In the genomic region with DNA sequence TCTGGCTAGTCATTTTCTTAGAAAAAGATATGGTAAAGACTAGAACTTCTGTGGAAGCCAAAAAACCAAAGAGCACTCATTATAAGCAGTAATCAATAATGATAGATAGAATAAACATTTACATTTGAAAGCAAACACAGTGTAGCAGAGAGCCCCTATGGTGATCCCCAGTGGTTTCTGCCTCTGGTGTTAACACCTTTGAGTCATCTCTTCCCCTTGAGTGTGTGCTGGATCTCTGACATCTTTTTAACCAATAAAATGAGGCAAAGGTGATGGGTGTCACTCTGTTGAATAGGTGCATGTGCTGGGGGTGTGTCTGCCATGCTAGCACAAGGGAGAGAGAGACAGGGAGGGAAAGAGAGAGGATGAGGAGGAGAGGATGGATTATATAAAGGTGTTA, we compare ENCODE assay signal across 18 cellular contexts.
DNase-seq lines count a peak whose midpoint lies in the region; ATAC-seq lines count a peak whose summit lies in the region.
"Had no signal": no experiment of that assay in that cellular context is flagged by ENCODE, and none has a peak within 500 bp of the region (broad histone marks: within the 10 kb centered on the region; RNA-seq: fewer than 3 reads in every experiment).

No MANE protein-coding gene starts in this region.

- CTCF ChIA-PET in activated CD4-positive, alpha-beta T cell treated with anti-CD3 and anti-CD28 coated beads for 36 hours (lab: Charles Lee): no interaction called here

- no peak overlapping the region for H3K27ac Mint-ChIP-seq in activated CD4-positive, alpha-beta T cell treated with anti-CD3 and anti-CD28 coated beads for 36 hours
- no peak overlapping the region for H3K27ac Mint-ChIP-seq in activated naive CD8-positive, alpha-beta T cell treated with anti-CD3 and anti-CD28 coated beads, Interleukin-2, amount 50 U/mL, for 24 hours
- H3K27ac Mint-ChIP-seq in activated naive CD8-positive, alpha-beta T cell treated with anti-CD3 and anti-CD28 coated beads for 36 hours: no peak overlapping the region
- no peak overlapping the region for H3K27ac Mint-ChIP-seq in activated T-helper 17 cell treated with anti-CD3 and anti-CD28 coated beads, Interleukin-2, amount 50 U/mL, for 72 hours
- H3K27ac Mint-ChIP-seq in stimulated activated memory B cell treated with anti-CD40 and anti-IgM and Interleukin-4, amounts not matched to agents 10 μg/mL and 1 μg/mL and 100 μg/mL, for 72 hours: no peak overlapping the region
- H3K27ac Mint-ChIP-seq: B cell; CD8-positive, alpha-beta T cell; GM23338; HFFc6 had no signal

- no peak overlapping the region for H3K4me3 Mint-ChIP-seq in activated CD4-positive, alpha-beta T cell treated with anti-CD3 and anti-CD28 coated beads for 36 hours
- H3K4me3 Mint-ChIP-seq in activated naive CD8-positive, alpha-beta T cell treated with anti-CD3 and anti-CD28 coated beads, Interleukin-2, amount 50 U/mL, for 24 hours: no peak overlapping the region
- H3K4me3 Mint-ChIP-seq in activated naive CD8-positive, alpha-beta T cell treated with anti-CD3 and anti-CD28 coated beads for 36 hours: no peak overlapping the region
- no peak overlapping the region for H3K4me3 Mint-ChIP-seq in activated T-helper 17 cell treated with anti-CD3 and anti-CD28 coated beads, Interleukin-2, amount 50 U/mL, for 72 hours
- H3K4me3 Mint-ChIP-seq in stimulated activated memory B cell treated with anti-CD40 and anti-IgM and Interleukin-4, amounts not matched to agents 10 μg/mL and 1 μg/mL and 100 μg/mL, for 72 hours: no peak overlapping the region
- H3K4me3 Mint-ChIP-seq: B cell; CD8-positive, alpha-beta T cell; GM23338; HFFc6 had no signal

- intact Hi-C loops in activated CD4-positive, alpha-beta T cell treated with anti-CD3 and anti-CD28 coated beads for 36 hours (cut with DNase I, micrococcal nuclease): no loop called here

- H3K36me3 Mint-ChIP-seq in activated CD4-positive, alpha-beta T cell treated with anti-CD3 and anti-CD28 coated beads for 36 hours (ENCODE audit: low read depth): no peaks in the 10 kb centered on the region
- no peaks in the 10 kb centered on the region for H3K36me3 Mint-ChIP-seq in activated naive CD8-positive, alpha-beta T cell treated with anti-CD3 and anti-CD28 coated beads, Interleukin-2, amount 50 U/mL, for 24 hours (ENCODE audit: low read depth)
- no peaks in the 10 kb centered on the region for H3K36me3 Mint-ChIP-seq in activated naive CD8-positive, alpha-beta T cell treated with anti-CD3 and anti-CD28 coated beads for 36 hours
- H3K36me3 Mint-ChIP-seq in activated T-helper 17 cell treated with anti-CD3 and anti-CD28 coated beads, Interleukin-2, amount 50 U/mL, for 72 hours (ENCODE audit: low read depth): no peaks in the 10 kb centered on the region
- no peaks in the 10 kb centered on the region for H3K36me3 Mint-ChIP-seq in stimulated activated memory B cell treated with anti-CD40 and anti-IgM and Interleukin-4, amounts not matched to agents 10 μg/mL and 1 μg/mL and 100 μg/mL, for 72 hours
- H3K36me3 Mint-ChIP-seq: CD8-positive, alpha-beta T cell had no signal

- DNase-seq in activated CD4-positive, alpha-beta T cell treated with anti-CD3 and anti-CD28 coated beads for 36 hours: peak; percentile 10
- DNase-seq in activated CD4-positive, alpha-beta T cell treated with anti-CD3 and anti-CD28 coated beads for 4 hours: no peak
- no peak for DNase-seq in activated naive CD8-positive, alpha-beta T cell treated with anti-CD3 and anti-CD28 coated beads, Interleukin-2, amount 50 U/mL, for 24 hours
- no peak for DNase-seq in activated naive CD8-positive, alpha-beta T cell treated with anti-CD3 and anti-CD28 coated beads for 36 hours
- no peak for DNase-seq in NCI-H82 treated with DMSO at 0.1 percent for 48 hours (lab: John Stamatoyannopoulos, UW; ENCODE audit: unreplicated experiment)
- no peak for DNase-seq in NCI-H345 treated with DMSO at 0.1 percent for 48 hours (lab: John Stamatoyannopoulos, UW; ENCODE audit: unreplicated experiment)
- DNase-seq: Calu3; CD8-positive, alpha-beta T cell; DMS79 treated with DMSO at 0.1 percent for 48 hours; GF-D8; H7; HFFc6; IMR-90 had no signal

- H3K27me3 Mint-ChIP-seq in activated CD4-positive, alpha-beta T cell treated with anti-CD3 and anti-CD28 coated beads for 36 hours: peaks cover 28% of the 10 kb centered on the region
- H3K27me3 Mint-ChIP-seq in activated naive CD8-positive, alpha-beta T cell treated with anti-CD3 and anti-CD28 coated beads, Interleukin-2, amount 50 U/mL, for 24 hours: peaks cover 21% of the 10 kb centered on the region
- peaks cover 19% of the 10 kb centered on the region for H3K27me3 Mint-ChIP-seq in activated naive CD8-positive, alpha-beta T cell treated with anti-CD3 and anti-CD28 coated beads for 36 hours
- H3K27me3 Mint-ChIP-seq in activated T-helper 17 cell treated with anti-CD3 and anti-CD28 coated beads, Interleukin-2, amount 50 U/mL, for 72 hours: peaks cover 29% of the 10 kb centered on the region
- peaks cover 16% of the 10 kb centered on the region for H3K27me3 Mint-ChIP-seq in stimulated activated memory B cell treated with anti-CD40 and anti-IgM and Interleukin-4, amounts not matched to agents 10 μg/mL and 1 μg/mL and 100 μg/mL, for 72 hours

- POLR2A ChIA-PET in activated CD4-positive, alpha-beta T cell treated with anti-CD3 and anti-CD28 coated beads for 36 hours (lab: Charles Lee): no interaction called here

- no peaks in the 10 kb centered on the region for H3K9me3 Mint-ChIP-seq in activated CD4-positive, alpha-beta T cell treated with anti-CD3 and anti-CD28 coated beads for 36 hours (ENCODE audit: low read depth)
- no peaks in the 10 kb centered on the region for H3K9me3 Mint-ChIP-seq in activated naive CD8-positive, alpha-beta T cell treated with anti-CD3 and anti-CD28 coated beads, Interleukin-2, amount 50 U/mL, for 24 hours
- H3K9me3 Mint-ChIP-seq in activated naive CD8-positive, alpha-beta T cell treated with anti-CD3 and anti-CD28 coated beads for 36 hours: no peaks in the 10 kb centered on the region
- no peaks in the 10 kb centered on the region for H3K9me3 Mint-ChIP-seq in activated T-helper 17 cell treated with anti-CD3 and anti-CD28 coated beads, Interleukin-2, amount 50 U/mL, for 72 hours
- H3K9me3 Mint-ChIP-seq in stimulated activated memory B cell treated with anti-CD40 and anti-IgM and Interleukin-4, amounts not matched to agents 10 μg/mL and 1 μg/mL and 100 μg/mL, for 72 hours: no peaks in the 10 kb centered on the region
- H3K9me3 Mint-ChIP-seq: CD8-positive, alpha-beta T cell; GM23338; HFFc6 had no signal

- ATAC-seq in activated CD4-positive, alpha-beta T cell treated with anti-CD3 and anti-CD28 coated beads for 36 hours: peak; percentile 74
- peak; percentile 87 for ATAC-seq in activated naive CD8-positive, alpha-beta T cell treated with anti-CD3 and anti-CD28 coated beads, Interleukin-2, amount 50 U/mL, for 24 hours
- ATAC-seq in activated T-helper 17 cell treated with anti-CD3 and anti-CD28 coated beads, Interleukin-2, amount 50 U/mL, for 72 hours (replicated peaks): peak; percentile 61
- peak; percentile 37 for ATAC-seq in stimulated activated memory B cell treated with anti-CD40 and anti-IgM and Interleukin-4, amounts not matched to agents 10 μg/mL and 1 μg/mL and 100 μg/mL, for 72 hours
- ATAC-seq: CD8-positive, alpha-beta T cell; GM23338; HCT116 had no signal

- no peaks in the 10 kb centered on the region for H3K4me1 Mint-ChIP-seq in activated CD4-positive, alpha-beta T cell treated with anti-CD3 and anti-CD28 coated beads for 36 hours
- H3K4me1 Mint-ChIP-seq in activated naive CD8-positive, alpha-beta T cell treated with anti-CD3 and anti-CD28 coated beads, Interleukin-2, amount 50 U/mL, for 24 hours: no peaks in the 10 kb centered on the region
- H3K4me1 Mint-ChIP-seq in activated naive CD8-positive, alpha-beta T cell treated with anti-CD3 and anti-CD28 coated beads for 36 hours: no peaks in the 10 kb centered on the region
- no peaks in the 10 kb centered on the region for H3K4me1 Mint-ChIP-seq in activated T-helper 17 cell treated with anti-CD3 and anti-CD28 coated beads, Interleukin-2, amount 50 U/mL, for 72 hours
- H3K4me1 Mint-ChIP-seq in stimulated activated memory B cell treated with anti-CD40 and anti-IgM and Interleukin-4, amounts not matched to agents 10 μg/mL and 1 μg/mL and 100 μg/mL, for 72 hours: no peaks in the 10 kb centered on the region
- H3K4me1 Mint-ChIP-seq: B cell, GM23338 had no signal

Comparison
In these comparisons a context has a peak if more than half of its experiments do, and no peak if none do; other contexts are left out.
1. ATAC-seq: peak in every context shown above with its lines; median percentile 87 in activated naive CD8-positive, alpha-beta T cell treated with anti-CD3 and anti-CD28 coated beads, Interleukin-2, amount 50 U/mL, for 24 hours; 74 in activated CD4-positive, alpha-beta T cell treated with anti-CD3 and anti-CD28 coated beads for 36 hours; 61 in activated T-helper 17 cell treated with anti-CD3 and anti-CD28 coated beads, Interleukin-2, amount 50 U/mL, for 72 hours; 37 in stimulated activated memory B cell treated with anti-CD40 and anti-IgM and Interleukin-4, amounts not matched to agents 10 μg/mL and 1 μg/mL and 100 μg/mL, for 72 hours.